Comparison of ENCODE assay signal across 31 cellular contexts in genomic region chr6:160082627-160083026, GRCh38. TPM values are rescaled to one million over a fixed set of nuclear protein-coding genes. Genes with fewer than 3 reads are reported as not detected.
DNase-seq lines count a peak whose midpoint lies in the region; ATAC-seq and TF ChIP-seq lines count a peak whose summit lies in the region.
"Had no signal": no experiment of that assay in that cellular context is flagged by ENCODE, and none has a peak within 500 bp of the region (broad histone marks: within the 10 kb centered on the region; RNA-seq: fewer than 3 reads in every experiment).

No MANE protein-coding gene starts in this region.

- no peaks in the 10 kb centered on the region for H3F3A ChIP-seq in GM23338 (replicated peaks; ENCODE audit: low read depth)

- H3K9me3 Mint-ChIP-seq in activated CD8-positive, alpha-beta memory T cell treated with anti-CD3 and anti-CD28 coated beads, Interleukin-2, amount 10 ng/mL, durations not matched to agents 7 days and 5 days (ENCODE audit: low read depth): no peaks in the 10 kb centered on the region
- H3K9me3 Mint-ChIP-seq in GM23338 (peaks cover 11% of the 10 kb centered on the region), glutamatergic neuron (ENCODE audit: unreplicated experiment) (peaks cover 3% of the 10 kb centered on the region)

- CTCF ChIA-PET in activated CD8-positive, alpha-beta memory T cell treated with anti-CD3 and anti-CD28 coated beads, Interleukin-2, amount 10 ng/mL, durations not matched to agents 7 days and 5 days (lab: Charles Lee): no interaction called here
- CTCF ChIA-PET in RWPE1 (lab: Yijun Ruan, JAX): no interaction called here

- H3K27me3 Mint-ChIP-seq in activated CD8-positive, alpha-beta memory T cell treated with anti-CD3 and anti-CD28 coated beads, Interleukin-2, amount 10 ng/mL, durations not matched to agents 7 days and 5 days: no peaks in the 10 kb centered on the region
- H3K27me3 Mint-ChIP-seq in GM23338 (ENCODE audit: insufficient read depth, low read depth, poor library complexity): peaks cover 10% of the 10 kb centered on the region
- H3K27me3 Mint-ChIP-seq in glutamatergic neuron (ENCODE audit: unreplicated experiment): peaks cover 4% of the 10 kb centered on the region

- no peaks in the 10 kb centered on the region for H3K27me3 ChIP-seq in GM23338 (ENCODE audit: insufficient read depth)
- H3K27me3 ChIP-seq in right atrium auricular region: no peaks in the 10 kb centered on the region
- H3K27me3 ChIP-seq: esophagus squamous epithelium, gastroesophageal sphincter, sigmoid colon, stomach, tibial artery had no signal

- H3K79me2 ChIP-seq in GM23338 (replicated peaks; ENCODE audit: insufficient read depth): no peaks in the 10 kb centered on the region

- H3K4me2 ChIP-seq in GM23338: no peak overlapping the region

- ATAC-seq in activated CD8-positive, alpha-beta memory T cell treated with anti-CD3 and anti-CD28 coated beads, Interleukin-2, amount 10 ng/mL, durations not matched to agents 7 days and 5 days: no peak
- no peak for ATAC-seq in GM23338
- ATAC-seq: activated CD8-positive, alpha-beta T cell treated with anti-CD3 and anti-CD28 coated beads, Interleukin-2, amount 10 ng/mL, durations not matched to agents 7 days and 5 days; gastroesophageal sphincter; HepG2; left lobe of liver had no signal

- H3K4me1 ChIP-seq in GM23338 (ENCODE audit: insufficient read depth) (no peaks in the 10 kb centered on the region), right atrium auricular region (no peaks in the 10 kb centered on the region)
- H3K4me1 ChIP-seq: esophagus squamous epithelium, gastroesophageal sphincter, prostate gland, sigmoid colon, stomach, tibial artery had no signal

- no peaks in the 10 kb centered on the region for H3K9me3 ChIP-seq in right atrium auricular region
- H3K9me3 ChIP-seq: esophagus squamous epithelium, gastroesophageal sphincter, prostate gland, sigmoid colon, stomach, tibial artery had no signal

- H3K36me3 ChIP-seq in GM23338 (ENCODE audit: insufficient read depth): peaks cover 45% of the 10 kb centered on the region
- H3K36me3 ChIP-seq in right atrium auricular region: peaks cover 79% of the 10 kb centered on the region

- POLR2A ChIA-PET in RWPE1 (lab: Yijun Ruan, JAX; ENCODE audit: low non-redundant PET): no interaction called here

- no peak overlapping the region for H3K4me3 Mint-ChIP-seq in activated CD8-positive, alpha-beta memory T cell treated with anti-CD3 and anti-CD28 coated beads, Interleukin-2, amount 10 ng/mL, durations not matched to agents 7 days and 5 days
- H3K4me3 Mint-ChIP-seq in GM23338 (no peak overlapping the region), glutamatergic neuron (ENCODE audit: unreplicated experiment) (no peak overlapping the region)
- H3K4me3 Mint-ChIP-seq: activated CD8-positive, alpha-beta T cell treated with anti-CD3 and anti-CD28 coated beads, Interleukin-2, amount 10 ng/mL, durations not matched to agents 7 days and 5 days; endodermal cell had no signal

- no peak overlapping the region for H2AFZ ChIP-seq in GM23338

- H3K4me3 ChIP-seq in GM23338: no peak overlapping the region
- H3K4me3 ChIP-seq in right atrium auricular region: no peak overlapping the region
- H3K4me3 ChIP-seq: esophagus squamous epithelium, gastroesophageal sphincter, prostate gland, sigmoid colon, stomach, tibial artery had no signal

- H4K20me1 ChIP-seq in GM23338 (replicated peaks; ENCODE audit: insufficient read depth): no peaks in the 10 kb centered on the region; the same call in 1 of the 2 replicates

- no peak for DNase-seq in activated CD8-positive, alpha-beta memory T cell treated with anti-CD3 and anti-CD28 coated beads, Interleukin-2, amount 10 ng/mL, durations not matched to agents 7 days and 5 days
- DNase-seq in activated CD8-positive, alpha-beta memory T cell treated with anti-CD3 and anti-CD28 coated beads, Interleukin-2, amount 50 U/mL, for 48 hours: no peak
- no peak for DNase-seq in GM23338 (ENCODE audit: low spot score)
- DNase-seq in RWPE1 (ENCODE audit: low spot score): peak; percentile 8
- DNase-seq in glutamatergic neuron: no peak
- DNase-seq in stimulated activated CD4-positive, alpha-beta T cell treated with anti-CD3 and anti-CD28 coated beads, Interleukin-15, amount 100 ng/mL, for 24 hours: no peak
- DNase-seq in right atrium auricular region (ENCODE audit: low spot score): no peak
- no peak for DNase-seq in SKM-1 treated with dmso at 0.1 percent for 144 hours (lab: John Stamatoyannopoulos, UW; ENCODE audit: unreplicated experiment)
- DNase-seq: 8988T; activated CD8-positive, alpha-beta T cell treated with anti-CD3 and anti-CD28 coated beads, Interleukin-2, amount 10 ng/mL, durations not matched to agents 7 days and 5 days; activated naive CD4-positive, alpha-beta T cell; aorta; caudate nucleus; cortex of kidney; EL; endodermal cell; esophagus squamous epithelium; hypothalamus; Karpas-422; mesenchymal stem cell; MV-4-11; NCI-H187; NCI-H2227 treated with DMSO at 0.1 percent for 48 hours; NCI-H526 treated with DMSO at 0.1 percent for 48 hours; sigmoid colon; stomach; tibial artery had no signal

- peaks cover 60% of the 10 kb centered on the region for H3K36me3 Mint-ChIP-seq in activated CD8-positive, alpha-beta memory T cell treated with anti-CD3 and anti-CD28 coated beads, Interleukin-2, amount 10 ng/mL, durations not matched to agents 7 days and 5 days
- H3K36me3 Mint-ChIP-seq in GM23338 (ENCODE audit: low read depth) (peaks cover 87% of the 10 kb centered on the region), glutamatergic neuron (ENCODE audit: unreplicated experiment) (peaks cover 4% of the 10 kb centered on the region)

- H3K4me1 Mint-ChIP-seq in activated CD8-positive, alpha-beta memory T cell treated with anti-CD3 and anti-CD28 coated beads, Interleukin-2, amount 10 ng/mL, durations not matched to agents 7 days and 5 days: peaks cover 8% of the 10 kb centered on the region
- peaks cover 3% of the 10 kb centered on the region; the same call in 2 of the 3 replicates for H3K4me1 Mint-ChIP-seq in GM23338
- H3K4me1 Mint-ChIP-seq in glutamatergic neuron (ENCODE audit: low read depth, unreplicated experiment): peaks cover 4% of the 10 kb centered on the region
- H3K4me1 Mint-ChIP-seq: endodermal cell had no signal

- peak overlapping the region; percentile 9 for H3K27ac Mint-ChIP-seq in activated CD8-positive, alpha-beta memory T cell treated with anti-CD3 and anti-CD28 coated beads, Interleukin-2, amount 10 ng/mL, durations not matched to agents 7 days and 5 days
- peak overlapping the region; percentile 56 for H3K27ac Mint-ChIP-seq in GM23338
- peak overlapping the region; percentile 46 for H3K27ac Mint-ChIP-seq in glutamatergic neuron (ENCODE audit: unreplicated experiment)
- H3K27ac Mint-ChIP-seq: activated CD8-positive, alpha-beta T cell treated with anti-CD3 and anti-CD28 coated beads, Interleukin-2, amount 10 ng/mL, durations not matched to agents 7 days and 5 days; endodermal cell had no signal

- H3K9me2 ChIP-seq in GM23338 (ENCODE audit: insufficient read depth): no peaks in the 10 kb centered on the region

- H3K27ac ChIP-seq in GM23338 (ENCODE audit: low read depth) (no peak overlapping the region), RWPE1 (peak overlapping the region; percentile 40), right atrium auricular region (no peak overlapping the region)
- H3K27ac ChIP-seq: esophagus squamous epithelium, gastroesophageal sphincter, prostate gland, sigmoid colon, stomach, tibial artery had no signal

- no peak for TF ChIP-seq CTCF in GM23338 (conservative IDR thresholded peaks at IDR 0.05; ENCODE audit: low read depth in 2 of 2)
- TF ChIP-seq CTCF in RWPE1 (conservative IDR thresholded peaks at IDR 0.05; ENCODE audit: low read depth): no peak
- no peak for TF ChIP-seq CTCF in glutamatergic neuron (IDR thresholded peaks at IDR 0.05; ENCODE audit: partially characterized antibody, unreplicated experiment)
- TF ChIP-seq CTCF in right atrium auricular region (IDR thresholded peaks at IDR 0.05): no peak

TF ChIP-seq in GM23338, 12 proteins besides CTCF, POLR2A, EP300 and RAD21 (continues in another document):
- TF ChIP-seq ZNF114 (CRISPR knock-in tag; IDR thresholded peaks at IDR 0.05) (no peak), ETS1 (IDR thresholded peaks at IDR 0.05) (no peak), STAT1 (IDR thresholded peaks at IDR 0.05; ENCODE audit: unreplicated experiment) (no peak), JUNB (IDR thresholded peaks at IDR 0.05; ENCODE audit: unreplicated experiment) (no peak)

RNA-seq across cellular contexts. Expression of gene SLC22A1, which starts 39.0 kb away (rescaled TPM):
- 1 to 10 TPM in 1 of 2 experiments, under 1 TPM in 1; 0.82 to 1.6 TPM for total RNA-seq in activated CD8-positive, alpha-beta memory T cell treated with anti-CD3 and anti-CD28 coated beads, Interleukin-2, amount 10 ng/mL, durations not matched to agents 7 days and 5 days
- total RNA-seq in GM23338 (2014; rRNA removed; shearing (Covaris generic)): 0.10 TPM in 1 of 2 replicates, not detected in the other
- 0.59 and 0.65 TPM in 2 replicates for polyA plus RNA-seq in GM23338 (2016; fragmentation: Nextera tagmentation; extraction: Ambion mirVana)
- total RNA-seq in glutamatergic neuron (ENCODE audit: unreplicated experiment) (2.2 TPM), right atrium auricular region (not detected)
